In genomic region chr7:52794621-52795020, GRCh38 we compare ENCODE assay signal across 28 cellular contexts.
"Had no signal": no experiment of that assay in that cellular context is flagged by ENCODE, and none has a peak within 500 bp of the region (broad histone marks: within the 10 kb centered on the region; RNA-seq: fewer than 3 reads in every experiment).

No MANE protein-coding gene starts in this region.

- H3K4me1 ChIP-seq: gastrocnemius medialis, lower lobe of right lung, pancreas, prostate gland, uterus had no signal

- H3K9me3 ChIP-seq: gastrocnemius medialis, lower lobe of right lung, pancreas, prostate gland, sigmoid colon, uterus had no signal

- H3K36me3 ChIP-seq: brain microvascular endothelial cell, gastrocnemius medialis, lower lobe of right lung, pancreas, prostate gland, sigmoid colon, uterus had no signal

- H3K27ac ChIP-seq: brain microvascular endothelial cell, coronary artery, dorsolateral prefrontal cortex, gastrocnemius medialis, hepatocyte, lower lobe of right lung, pancreas, prostate gland, sigmoid colon, uterus had no signal

- DNase-seq: activated CD4-positive, alpha-beta T cell treated with anti-CD3 and anti-CD28 coated beads for 36 hours; activated CD4-positive, alpha-beta T cell treated with anti-CD3 and anti-CD28 coated beads, Interleukin-2, amount 50 U/mL, for 4 hours; activated CD4-positive, CD25-positive, alpha-beta regulatory T cell; activated CD8-positive, alpha-beta memory T cell treated with anti-CD3 and anti-CD28 coated beads for 24 hours; activated effector memory CD4-positive, alpha-beta T cell treated with anti-CD3 and anti-CD28 coated beads, Interleukin-2, amount 50 U/mL, for 16 hours; activated naive CD4-positive, alpha-beta T cell treated with anti-CD3 and anti-CD28 coated beads, Interleukin-2, amount 10 ng/mL, durations not matched to agents 7 days and 5 days; activated T-cell treated with anti-CD3 and anti-CD28 coated beads, Interleukin-2, amount 50 U/mL, for 1 hour; amniotic stem cell; brain microvascular endothelial cell; dorsolateral prefrontal cortex; effector memory CD4-positive, alpha-beta T cell; gastrocnemius medialis; immature natural killer cell; kidney glomerular epithelial cell; lower lobe of right lung; mesenchymal stem cell; naive thymus-derived CD8-positive, alpha-beta T cell; nucleus accumbens; pancreas; sigmoid colon; small intestine; stimulated activated CD4-positive, alpha-beta T cell treated with anti-CD3 and anti-CD28 coated beads, Interleukin-4, amount 100 ng/mL, for 24 hours; stimulated activated naive CD8-positive, alpha-beta T cell treated with anti-CD3 and anti-CD28 coated beads, Interleukin-15, amount 100 ng/mL, for 72 hours; substantia nigra; uterus had no signal

- H3K27me3 ChIP-seq: brain microvascular endothelial cell, dorsolateral prefrontal cortex, gastrocnemius medialis, hepatocyte, pancreas, sigmoid colon, uterus had no signal

- H3K4me3 ChIP-seq: coronary artery, dorsolateral prefrontal cortex, gastrocnemius medialis, hepatocyte, lower lobe of right lung, pancreas, prostate gland, sigmoid colon, uterus had no signal
